Comparison of ENCODE assay signal across 1 cellular context in the genomic region with DNA sequence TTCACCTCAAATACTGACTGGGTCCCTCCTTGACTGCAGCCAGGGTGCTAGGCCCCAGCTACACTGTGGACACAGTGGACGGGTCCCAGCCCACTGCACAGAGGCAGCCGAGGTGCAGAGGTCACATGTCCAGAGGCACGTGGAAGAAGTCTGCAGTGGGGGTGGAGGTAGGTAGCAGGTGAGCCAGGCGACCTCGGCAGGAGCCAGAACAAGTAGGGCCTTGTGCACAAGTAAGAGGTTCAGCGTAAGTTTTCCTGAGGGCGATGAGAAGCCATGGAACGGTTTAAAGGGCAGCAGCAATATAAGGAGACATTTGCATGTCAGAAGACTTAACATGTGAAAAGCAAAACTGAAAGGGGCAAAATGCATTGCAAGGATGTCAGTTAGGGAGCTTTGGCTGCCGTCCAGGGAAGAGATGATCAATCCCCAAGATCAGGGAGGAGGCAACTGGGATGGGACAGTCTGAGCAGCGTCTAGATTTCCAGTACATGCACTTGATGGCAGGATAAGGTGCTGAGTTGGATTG.
TF ChIP-seq lines count a peak whose summit lies in the region.

No MANE protein-coding gene starts in this region.

TF ChIP-seq in HepG2, 621 proteins besides CTCF, POLR2A, EP300 and RAD21 (continued from another document):
- TF ChIP-seq, protein P1, sequence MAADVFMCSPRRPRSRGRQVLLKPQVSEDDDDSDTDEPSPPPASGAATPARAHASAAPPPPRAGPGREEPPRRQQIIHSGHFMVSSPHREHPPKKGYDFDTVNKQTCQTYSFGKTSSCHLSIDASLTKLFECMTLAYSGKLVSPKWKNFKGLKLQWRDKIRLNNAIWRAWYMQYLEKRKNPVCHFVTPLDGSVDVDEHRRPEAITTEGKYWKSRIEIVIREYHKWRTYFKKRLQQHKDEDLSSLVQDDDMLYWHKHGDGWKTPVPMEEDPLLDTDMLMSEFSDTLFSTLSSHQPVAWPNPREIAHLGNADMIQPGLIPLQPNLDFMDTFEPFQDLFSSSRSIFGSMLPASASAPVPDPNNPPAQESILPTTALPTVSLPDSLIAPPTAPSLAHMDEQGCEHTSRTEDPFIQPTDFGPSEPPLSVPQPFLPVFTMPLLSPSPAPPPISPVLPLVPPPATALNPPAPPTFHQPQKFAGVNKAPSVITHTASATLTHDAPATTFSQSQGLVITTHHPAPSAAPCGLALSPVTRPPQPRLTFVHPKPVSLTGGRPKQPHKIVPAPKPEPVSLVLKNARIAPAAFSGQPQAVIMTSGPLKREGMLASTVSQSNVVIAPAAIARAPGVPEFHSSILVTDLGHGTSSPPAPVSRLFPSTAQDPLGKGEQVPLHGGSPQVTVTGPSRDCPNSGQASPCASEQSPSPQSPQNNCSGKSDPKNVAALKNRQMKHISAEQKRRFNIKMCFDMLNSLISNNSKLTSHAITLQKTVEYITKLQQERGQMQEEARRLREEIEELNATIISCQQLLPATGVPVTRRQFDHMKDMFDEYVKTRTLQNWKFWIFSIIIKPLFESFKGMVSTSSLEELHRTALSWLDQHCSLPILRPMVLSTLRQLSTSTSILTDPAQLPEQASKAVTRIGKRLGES (CRISPR knock-in tag; IDR thresholded peaks at IDR 0.05; ENCODE audit: borderline replicate concordance), result no peak
- no peak for TF ChIP-seq GABPA (IDR thresholded peaks at IDR 0.05; ENCODE audit: low read depth, low read length)
- TF ChIP-seq GABPA (CRISPR knock-in tag; IDR thresholded peaks at IDR 0.05; ENCODE audit: low read depth), result no peak
- TF ChIP-seq, protein P2, sequence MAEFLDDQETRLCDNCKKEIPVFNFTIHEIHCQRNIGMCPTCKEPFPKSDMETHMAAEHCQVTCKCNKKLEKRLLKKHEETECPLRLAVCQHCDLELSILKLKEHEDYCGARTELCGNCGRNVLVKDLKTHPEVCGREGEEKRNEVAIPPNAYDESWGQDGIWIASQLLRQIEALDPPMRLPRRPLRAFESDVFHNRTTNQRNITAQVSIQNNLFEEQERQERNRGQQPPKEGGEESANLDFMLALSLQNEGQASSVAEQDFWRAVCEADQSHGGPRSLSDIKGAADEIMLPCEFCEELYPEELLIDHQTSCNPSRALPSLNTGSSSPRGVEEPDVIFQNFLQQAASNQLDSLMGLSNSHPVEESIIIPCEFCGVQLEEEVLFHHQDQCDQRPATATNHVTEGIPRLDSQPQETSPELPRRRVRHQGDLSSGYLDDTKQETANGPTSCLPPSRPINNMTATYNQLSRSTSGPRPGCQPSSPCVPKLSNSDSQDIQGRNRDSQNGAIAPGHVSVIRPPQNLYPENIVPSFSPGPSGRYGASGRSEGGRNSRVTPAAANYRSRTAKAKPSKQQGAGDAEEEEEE (CRISPR knock-in tag; IDR thresholded peaks at IDR 0.05; ENCODE audit: borderline replicate concordance), result no peak
